Comparison of ENCODE assay signal across 25 cellular contexts in genomic region chr1:202745313-202745888, GRCh38. TPM values are rescaled to one million over a fixed set of nuclear protein-coding genes. Genes with fewer than 3 reads are reported as not detected.
"Had no signal": no experiment of that assay in that cellular context is flagged by ENCODE, and none has a peak within 500 bp of the region (broad histone marks: within the 10 kb centered on the region; RNA-seq: fewer than 3 reads in every experiment).

No MANE protein-coding gene starts in this region.

- H3K4me1 ChIP-seq: breast epithelium, esophagus muscularis mucosa, heart right ventricle, sigmoid colon, testis, uterus had no signal

- H3K4me3 ChIP-seq: breast epithelium, esophagus muscularis mucosa, heart right ventricle, lung, sigmoid colon, testis, uterus had no signal

- DNase-seq: activated B cell treated with CpG ODN at 0.5 μM for 24 hours; activated CD4-positive, alpha-beta T cell treated with anti-CD3 and anti-CD28 coated beads for 36 hours; activated CD4-positive, alpha-beta T cell treated with anti-CD3 and anti-CD28 coated beads, Interleukin-2, amount 50 U/mL, for 4 hours; activated CD8-positive, alpha-beta memory T cell treated with anti-CD3 and anti-CD28 coated beads for 24 hours; activated CD8-positive, alpha-beta memory T cell treated with anti-CD3 and anti-CD28 coated beads, Interleukin-2, amount 50 U/mL, for 4 hours; activated T-cell treated with anti-CD3 and anti-CD28 coated beads, Interleukin-2, amount 50 U/mL, for 24 hours; amniotic stem cell; effector memory CD4-positive, alpha-beta T cell; heart right ventricle; naive B cell; occipital lobe; sigmoid colon; stimulated activated CD4-positive, alpha-beta T cell treated with anti-CD3 and anti-CD28 coated beads, Interleukin-4, amount 100 ng/mL, for 1 hour; stimulated activated naive CD4-positive, alpha-beta T cell; testis; trophoblast cell; uterus had no signal

- H3K27me3 ChIP-seq: breast epithelium, esophagus muscularis mucosa, heart right ventricle, sigmoid colon, testis, uterus had no signal

- ATAC-seq: activated CD4-positive, alpha-beta T cell treated with anti-CD3 and anti-CD28 coated beads for 36 hours; activated T-helper 17 cell treated with anti-CD3 and anti-CD28 coated beads, Interleukin-2, amount 50 U/mL, for 72 hours; heart right ventricle; left lobe of liver had no signal

- H3K9me3 ChIP-seq: breast epithelium, esophagus muscularis mucosa, sigmoid colon, testis, uterus had no signal

- H3K36me3 ChIP-seq: uterus had no signal

- FAIRE-seq: colon had no signal

- H3K27ac ChIP-seq: breast epithelium, esophagus muscularis mucosa, heart right ventricle, sigmoid colon, testis, uterus had no signal

RNA-seq across cellular contexts. Expression of gene SYT2, which starts 35.1 kb away (rescaled TPM):
- total RNA-seq: activated B cell treated with CpG ODN at 0.5 μM for 24 hours; activated CD4-positive, alpha-beta T cell treated with anti-CD3 and anti-CD28 coated beads for 36 hours; dermis microvascular lymphatic vessel endothelial cell; left lobe of liver; mesenteric fat pad had no signal
